ENCODE assay signal across 1 cellular context in genomic region chr3:117114517-117115265, GRCh38.
TF ChIP-seq lines count a peak whose summit lies in the region.

No MANE protein-coding gene starts in this region.

TF ChIP-seq in WTC11, 78 proteins besides CTCF, POLR2A, EP300 and RAD21 (continued from another document):
- no peak for TF ChIP-seq ZNF425 (CRISPR knock-in tag; conservative IDR thresholded peaks at IDR 0.05)
- TF ChIP-seq MLX (CRISPR knock-in tag; IDR thresholded peaks at IDR 0.05), result no peak
- TF ChIP-seq GABPB1 (CRISPR knock-in tag; IDR thresholded peaks at IDR 0.05), result no peak
- no peak for TF ChIP-seq SMAD4 (CRISPR knock-in tag; IDR thresholded peaks at IDR 0.05)
- TF ChIP-seq MXD4 (CRISPR knock-in tag; IDR thresholded peaks at IDR 0.05; ENCODE audit: borderline replicate concordance), result no peak
- no peak for TF ChIP-seq E2F5 (CRISPR knock-in tag; IDR thresholded peaks at IDR 0.05)
- no peak for TF ChIP-seq FOXJ3 (CRISPR knock-in tag; IDR thresholded peaks at IDR 0.05; ENCODE audit: borderline replicate concordance)
- no peak for TF ChIP-seq E2F1 (CRISPR knock-in tag; IDR thresholded peaks at IDR 0.05)
TF ChIP-seq in WTC11: peak in this region for 0.
